8 cellular contexts compared by ENCODE assay signal in genomic region chr7:16657656-16658279, GRCh38. TPM values are rescaled to one million over a fixed set of nuclear protein-coding genes. Genes with fewer than 3 reads are reported as not detected.
DNase-seq lines count a peak whose midpoint lies in the region; ATAC-seq and TF ChIP-seq lines count a peak whose summit lies in the region.

No MANE protein-coding gene starts in this region.

- no peaks in the 10 kb centered on the region for H3K27me3 Mint-ChIP-seq in nephron (ENCODE audit: low read depth)

- H3K4me1 ChIP-seq in DND-41 (ENCODE audit: insufficient read depth, low read length) (peaks cover 6% of the 10 kb centered on the region), aorta (ENCODE audit: control insufficient read depth in 1 of 2, insufficient read depth in 2 of 2, low read length in 2 of 2) (no peaks in the 10 kb centered on the region)
- no peaks in the 10 kb centered on the region for H3K4me1 ChIP-seq in effector memory CD4-positive, alpha-beta T cell (ENCODE audit: control insufficient read depth, insufficient read depth, low read length, poor library complexity, severe bottlenecking)

- peaks cover 31% of the 10 kb centered on the region for H3K4me1 Mint-ChIP-seq in nephron

- intact Hi-C loops in aorta (cut with DNase I) = no loop called here

- no peak overlapping the region for H3K27ac ChIP-seq in DND-41 (ENCODE audit: low read length)
- H3K27ac ChIP-seq in effector memory CD4-positive, alpha-beta T cell (ENCODE audit: insufficient read depth, low read length, poor library complexity, severe bottlenecking) = no peak overlapping the region
- no peak overlapping the region for H3K27ac ChIP-seq in aorta (ENCODE audit: low read depth in 1 of 2, low read length in 2 of 2)

- peaks cover 93% of the 10 kb centered on the region for H3K79me2 ChIP-seq in DND-41 (ENCODE audit: insufficient read depth, low read length)

- H3K27me3 ChIP-seq in DND-41 (ENCODE audit: insufficient read depth, low read length, poor library complexity) (no peaks in the 10 kb centered on the region), aorta (ENCODE audit: control insufficient read depth in 1 of 2, insufficient read depth in 2 of 2, low read length in 1 of 2) (no peaks in the 10 kb centered on the region)
- no peaks in the 10 kb centered on the region for H3K27me3 ChIP-seq in effector memory CD4-positive, alpha-beta T cell (replicated peaks; ENCODE audit: control insufficient read depth, insufficient read depth, low read length, poor library complexity, severe bottlenecking)

- WGBS in aorta, 2 donors = 81 to 88% methylated on average over 4 of the region's 4 CpGs

- no peaks in the 10 kb centered on the region for H3K9me3 Mint-ChIP-seq in nephron

- no peak overlapping the region for H3K4me3 ChIP-seq in DND-41 (ENCODE audit: low read depth in 1 of 2, low read length in 2 of 2)
- H3K4me3 ChIP-seq in epithelial cell of esophagus (ENCODE audit: low read length) = no peak overlapping the region
- H3K4me3 ChIP-seq in effector memory CD4-positive, alpha-beta T cell (ENCODE audit: insufficient read depth, low read depth, low read length, poor library complexity, severe bottlenecking) = no peak overlapping the region
- H3K4me3 ChIP-seq in aorta (ENCODE audit: low read length in 2 of 2) = no peak overlapping the region

- H4K20me1 ChIP-seq in DND-41 (ENCODE audit: insufficient read depth, low read length) = peaks cover 44% of the 10 kb centered on the region; the same call in 1 of the 2 replicates

- ATAC-seq in DND-41 (ENCODE audit: insufficient read depth, low read depth) (peak; percentile 41; the same call in 1 of the 3 replicates), HG03097 (IDR thresholded peaks at IDR 0.05; ENCODE audit: low FRiP score, unreplicated experiment) (no peak), aorta (ENCODE audit: low FRiP score) (no peak)

- H3K36me3 ChIP-seq in DND-41 (ENCODE audit: insufficient read depth, low read length) (no peaks in the 10 kb centered on the region), aorta (ENCODE audit: control insufficient read depth in 1 of 2, insufficient read depth in 2 of 2, low read length in 1 of 2) (no peaks in the 10 kb centered on the region)
- no peaks in the 10 kb centered on the region for H3K36me3 ChIP-seq in effector memory CD4-positive, alpha-beta T cell (ENCODE audit: control insufficient read depth, insufficient read depth, low read length)

- no peak overlapping the region for H3K4me2 ChIP-seq in DND-41 (ENCODE audit: insufficient read depth, low read length)

- no peak overlapping the region for H3K4me3 Mint-ChIP-seq in nephron

- H3K9ac ChIP-seq in DND-41 (ENCODE audit: low read depth, low read length) = no peak overlapping the region

- no peak overlapping the region for H2AFZ ChIP-seq in DND-41 (ENCODE audit: low read depth, low read length)

- H3K9me3 ChIP-seq in DND-41 (ENCODE audit: insufficient read depth, low read length, severe bottlenecking) = no peaks in the 10 kb centered on the region
- no peaks in the 10 kb centered on the region for H3K9me3 ChIP-seq in effector memory CD4-positive, alpha-beta T cell (ENCODE audit: control insufficient read depth, low read length)
- H3K9me3 ChIP-seq in aorta (ENCODE audit: control insufficient read depth, low read length) = no peaks in the 10 kb centered on the region

- peaks cover 7% of the 10 kb centered on the region for H3K36me3 Mint-ChIP-seq in nephron (ENCODE audit: low read depth)

- peak overlapping the region in 2 of 3 experiments; percentile 3 to 9 for H3K27ac Mint-ChIP-seq in nephron

- DNase-seq in DND-41 (no peak), NCI-H2171 (lab: John Stamatoyannopoulos, UW) (peak; percentile 26), epithelial cell of esophagus (ENCODE audit: low read depth) (peak; percentile 52), T-helper 9 cell (no peak), aorta (no peak)
- DNase-seq in effector memory CD4-positive, alpha-beta T cell = no peak

- TF ChIP-seq CTCF in DND-41 (IDR thresholded peaks at IDR 0.05; ENCODE audit: borderline replicate concordance, extremely low read depth, low read length, poor library complexity, severe bottlenecking) (no peak), epithelial cell of esophagus (IDR thresholded peaks at IDR 0.05; ENCODE audit: insufficient read depth, low read depth, low read length, missing control alignments) (no peak), nephron (IDR thresholded peaks at IDR 0.05; ENCODE audit: unreplicated experiment in 3 of 3) (no peak)

RNA-seq across cellular contexts. Expression of gene BZW2, which starts 11.8 kb away (rescaled TPM):
- 10 to 100 TPM; 31.1 to 32.8 TPM for total RNA-seq in aorta
- polyA plus RNA-seq in aorta = 10 to 100 TPM in 1 of 2 donors, 1 to 10 TPM in 1; 9.0 to 14.5 TPM

RNA-seq across cellular contexts. Expression of gene ANKMY2, which starts 12.2 kb away (rescaled TPM):
- 10 to 100 TPM; 13.5 to 22.5 TPM for total RNA-seq in aorta
- polyA plus RNA-seq in aorta = 10 to 100 TPM in 1 of 2 donors, 1 to 10 TPM in 1; 9.4 to 12.3 TPM

Comparison
In these comparisons a context has a peak if more than half of its experiments do, and no peak if none do; other contexts are left out.
1. DNase-seq: peak in NCI-H2171 (single experiment) and epithelial cell of esophagus (single experiment); none in DND-41 (single experiment), T-helper 9 cell (single experiment), effector memory CD4-positive, alpha-beta T cell (0 of 3) and aorta (0 of 2).